In genomic region chr5:132666310-132667123, GRCh38 we compare ENCODE assay signal across 1 cellular context.
TF ChIP-seq lines count a peak whose summit lies in the region.

No MANE protein-coding gene starts in this region.

TF ChIP-seq in K562, 482 proteins besides CTCF, POLR2A, EP300 and RAD21 (continued from another document):
- TF ChIP-seq ZBTB7A (IDR thresholded peaks at IDR 0.05; ENCODE audit: borderline replicate concordance, control insufficient read depth, low read depth, low read length) (no peak), HNRNPH1 (optimal IDR thresholded peaks at IDR 0.05; ENCODE audit: low read depth, low read length) (no peak), ZNF263 (CRISPR knock-in tag; IDR thresholded peaks at IDR 0.05; ENCODE audit: borderline replicate concordance) (no peak), CHCHD3 (CRISPR knock-in tag; IDR thresholded peaks at IDR 0.05) (no peak), BRD9 (IDR thresholded peaks at IDR 0.05; ENCODE audit: low read depth, partially characterized antibody) (no peak), NR2C1 (IDR thresholded peaks at IDR 0.05) (no peak), NR2C1 (tag; IDR thresholded peaks at IDR 0.05) (peak; percentile 93), KAT7 (CRISPR knock-in tag; IDR thresholded peaks at IDR 0.05; ENCODE audit: borderline replicate concordance) (peak; percentile 98), CHD2 (IDR thresholded peaks at IDR 0.05; ENCODE audit: low read depth, low read length) (peak; percentile 31; the same call in 1 of the 2 replicates), CREB5 (CRISPR knock-in tag; IDR thresholded peaks at IDR 0.05) (peak; percentile 90), PTRF (tag; IDR thresholded peaks at IDR 0.05) (peak; percentile 97), CLOCK (CRISPR knock-in tag; IDR thresholded peaks at IDR 0.05; ENCODE audit: borderline replicate concordance) (peak; percentile 76; the same call in 1 of the 2 replicates), TARDBP (IDR thresholded peaks at IDR 0.05) (no peak), THRA (IDR thresholded peaks at IDR 0.05) (no peak), ZNF707 (CRISPR knock-in tag; conservative IDR thresholded peaks at IDR 0.05) (peak; percentile 78), MXI1 (IDR thresholded peaks at IDR 0.05; ENCODE audit: low read depth, low read length) (no peak), SMAD3 (CRISPR knock-in tag; conservative IDR thresholded peaks at IDR 0.05) (peak; percentile 96), IFI16 (CRISPR knock-in tag; IDR thresholded peaks at IDR 0.05) (peak; percentile 92), ILK (tag; IDR thresholded peaks at IDR 0.05; ENCODE audit: borderline replicate concordance, low read depth) (peak; percentile 83), FIP1L1 (IDR thresholded peaks at IDR 0.05; ENCODE audit: low read depth, low read length, poor library complexity, severe bottlenecking) (no peak), MLX (CRISPR knock-in tag; conservative IDR thresholded peaks at IDR 0.05) (no peak), RFX7 (CRISPR knock-in tag; IDR thresholded peaks at IDR 0.05) (peak; percentile 84; the same call in 1 of the 2 replicates), TAF1 (IDR thresholded peaks at IDR 0.05; ENCODE audit: control insufficient read depth, extremely low read depth, insufficient read depth, low read length, severe bottlenecking) (peak; percentile 19), TRIM24 (IDR thresholded peaks at IDR 0.05) (no peak), CCAR2 (IDR thresholded peaks at IDR 0.05; ENCODE audit: low read depth, low read length) (no peak), GTF2A2 (tag; IDR thresholded peaks at IDR 0.05) (peak; percentile 91), HDAC1 (IDR thresholded peaks at IDR 0.05) (0 out of 4 replicates have a peak, but pooled peaks of 1 of the 2 experiments have one; percentile 28), U2AF2 (optimal IDR thresholded peaks at IDR 0.05; ENCODE audit: low read depth, low read length) (no peak), RBM14 (IDR thresholded peaks at IDR 0.05; ENCODE audit: borderline replicate concordance, insufficient read depth, low read depth, low read length) (no peak), AFF1 (IDR thresholded peaks at IDR 0.05; ENCODE audit: low read depth in 1 of 2, partially characterized antibody in 2 of 2) (no peak), PYGO2 (tag; IDR thresholded peaks at IDR 0.05) (peak; percentile 96), MBD2 (IDR thresholded peaks at IDR 0.05; ENCODE audit: borderline replicate concordance, low read depth) (peak; percentile 70; the same call in 1 of the 2 replicates), ZNF830 (CRISPR knock-in tag; IDR thresholded peaks at IDR 0.05) (peak; percentile 97)
